In genomic region chr17:74267054-74267453, GRCh38 we compare ENCODE assay signal across 1 cellular context. TPM values are rescaled to one million over a fixed set of nuclear protein-coding genes. Genes with fewer than 3 reads are reported as not detected.
"Had no signal": no experiment of that assay in that cellular context is flagged by ENCODE, and none has a peak within 500 bp of the region (broad histone marks: within the 10 kb centered on the region; RNA-seq: fewer than 3 reads in every experiment).

No MANE protein-coding gene starts in this region.

RNA-seq across cellular contexts. Expression of gene DNAI2, which starts 7.0 kb away (rescaled TPM):
- total RNA-seq: activated B cell treated with CpG ODN at 0.5 μM for 24 hours had no signal

RNA-seq across cellular contexts. Expression of gene KIF19, which starts 59.0 kb away (rescaled TPM):
- total RNA-seq: activated B cell treated with CpG ODN at 0.5 μM for 24 hours had no signal
